In genomic region chr20:43749734-43750294, GRCh38 we compare ENCODE assay signal across 1 cellular context.
TF ChIP-seq lines count a peak whose summit lies in the region.

No MANE protein-coding gene starts in this region.

TF ChIP-seq in GM12878, 131 proteins besides CTCF, POLR2A, EP300 and RAD21 (continued from another document):
- TF ChIP-seq ZNF207 (IDR thresholded peaks at IDR 0.05; ENCODE audit: borderline replicate concordance) = 0 out of 2 replicates have a peak, but pooled peaks have one; percentile 44
- no peak for TF ChIP-seq NFYA (IDR thresholded peaks at IDR 0.05; ENCODE audit: borderline replicate concordance, low read depth, low read length)
- no peak for TF ChIP-seq ZBED1 (IDR thresholded peaks at IDR 0.05; ENCODE audit: borderline replicate concordance)
- no peak for TF ChIP-seq MXI1 (IDR thresholded peaks at IDR 0.05; ENCODE audit: low read depth, low read length)
- no peak for TF ChIP-seq SPI1 (IDR thresholded peaks at IDR 0.05; ENCODE audit: borderline replicate concordance, insufficient read depth, low read depth, low read length)
- TF ChIP-seq, protein P1, sequence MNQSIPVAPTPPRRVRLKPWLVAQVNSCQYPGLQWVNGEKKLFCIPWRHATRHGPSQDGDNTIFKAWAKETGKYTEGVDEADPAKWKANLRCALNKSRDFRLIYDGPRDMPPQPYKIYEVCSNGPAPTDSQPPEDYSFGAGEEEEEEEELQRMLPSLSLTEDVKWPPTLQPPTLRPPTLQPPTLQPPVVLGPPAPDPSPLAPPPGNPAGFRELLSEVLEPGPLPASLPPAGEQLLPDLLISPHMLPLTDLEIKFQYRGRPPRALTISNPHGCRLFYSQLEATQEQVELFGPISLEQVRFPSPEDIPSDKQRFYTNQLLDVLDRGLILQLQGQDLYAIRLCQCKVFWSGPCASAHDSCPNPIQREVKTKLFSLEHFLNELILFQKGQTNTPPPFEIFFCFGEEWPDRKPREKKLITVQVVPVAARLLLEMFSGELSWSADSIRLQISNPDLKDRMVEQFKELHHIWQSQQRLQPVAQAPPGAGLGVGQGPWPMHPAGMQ (IDR thresholded peaks at IDR 0.05; ENCODE audit: borderline replicate concordance) = no peak
TF ChIP-seq in GM12878: peak in this region for 33.
